Comparison of ENCODE assay signal across 8 cellular contexts in the genomic region with DNA sequence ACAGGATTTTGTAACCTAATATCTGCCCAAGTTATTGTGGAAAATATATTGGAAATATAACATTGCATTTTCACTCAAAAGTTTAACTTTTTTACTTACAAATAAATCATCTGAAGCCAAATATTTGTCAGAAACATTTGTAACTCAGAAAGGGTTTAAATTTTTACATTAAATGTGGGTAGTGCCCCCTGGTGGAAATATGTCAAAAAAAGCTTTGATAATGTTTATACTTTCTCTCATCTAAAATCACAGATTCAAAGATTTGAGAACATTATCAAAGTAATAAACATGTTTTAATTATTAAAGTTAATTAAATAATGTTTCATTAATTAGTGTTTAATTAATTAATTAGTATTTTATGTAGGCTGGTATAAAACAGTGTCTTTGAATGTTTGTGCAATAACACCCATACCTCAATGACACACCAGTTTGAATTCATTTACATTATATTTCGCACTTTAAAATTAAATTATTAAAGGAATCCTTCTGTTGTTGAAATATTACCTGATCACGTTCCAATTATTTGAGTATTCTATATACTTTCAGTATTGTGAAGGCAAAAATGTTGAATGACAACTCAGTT.
DNase-seq lines count a peak whose midpoint lies in the region; ATAC-seq and TF ChIP-seq lines count a peak whose summit lies in the region.

No MANE protein-coding gene starts in this region.

- no peaks in the 10 kb centered on the region for H3K79me2 ChIP-seq in PC-9 (ENCODE audit: low read depth)

- H3K9me2 ChIP-seq in PC-9 (ENCODE audit: insufficient read depth) = no peaks in the 10 kb centered on the region

- peak; percentile 78 for TF ChIP-seq CTCF in 22Rv1 (IDR thresholded peaks at IDR 0.05)
- TF ChIP-seq CTCF in GM12873 (IDR thresholded peaks at IDR 0.05; ENCODE audit: insufficient read depth, low read depth, low read length, missing control alignments) = peak; percentile 20
- TF ChIP-seq CTCF in PC-9 (conservative IDR thresholded peaks at IDR 0.05) = peak; percentile 64

- no peak for ATAC-seq in esophagus mucosa

- no peaks in the 10 kb centered on the region for H3F3A ChIP-seq in PC-9 (ENCODE audit: insufficient read depth, low read depth)

- no peaks in the 10 kb centered on the region for H3K9me3 ChIP-seq in PC-9 (ENCODE audit: insufficient read depth, low read depth)

- no peak overlapping the region for H3K27ac Mint-ChIP-seq in T-helper 2 cell treated with Interferon-gamma antibody and Interleukin-4, amounts not matched to agents 5 μg/mL and 100 μg/mL, for 36 hours
- H3K27ac Mint-ChIP-seq in activated T-helper 1 cell treated with anti-CD3 and anti-CD28 coated beads, Interleukin-12 subunit alpha, Interleukin-12 subunit beta, Interleukin-2, Interleukin-4 antibody, amounts not matched to agents 30 ng/mL and 10 ng/mL and 1 ng/mL, durations not matched to agents 14 hours and 24 hours and 36 hours = no peak overlapping the region

- no peaks in the 10 kb centered on the region for H3K27me3 ChIP-seq in PC-9 (ENCODE audit: insufficient read depth, low read depth)

- no peaks in the 10 kb centered on the region for H3K27me3 Mint-ChIP-seq in T-helper 2 cell treated with Interferon-gamma antibody and Interleukin-4, amounts not matched to agents 5 μg/mL and 100 μg/mL, for 36 hours (ENCODE audit: low read depth)
- no peaks in the 10 kb centered on the region for H3K27me3 Mint-ChIP-seq in activated T-helper 1 cell treated with anti-CD3 and anti-CD28 coated beads, Interleukin-12 subunit alpha, Interleukin-12 subunit beta, Interleukin-2, Interleukin-4 antibody, amounts not matched to agents 30 ng/mL and 10 ng/mL and 1 ng/mL, durations not matched to agents 14 hours and 24 hours and 36 hours (ENCODE audit: insufficient read depth)

- H3K4me3 ChIP-seq in PC-9 = no peak overlapping the region

- BruUV-seq in PC-9 (replicated peaks; lab: Mats Ljungman, UMichigan) = no TSS peak

- intact Hi-C loops in PC-9 (cut with micrococcal nuclease; ENCODE audit: unreplicated experiment) = no loop called here
- intact Hi-C loops in activated T-helper 1 cell treated with anti-CD3 and anti-CD28 coated beads, Interleukin-12 subunit alpha, Interleukin-12 subunit beta, Interleukin-2, Interleukin-4 antibody, amounts not matched to agents 30 ng/mL and 10 ng/mL and 1 ng/mL, durations not matched to agents 14 hours and 24 hours and 36 hours (cut with micrococcal nuclease) = no loop called here

- POLR2A ChIA-PET in PC-9 (lab: Charles Lee; ENCODE audit: unreplicated experiment) = no interaction called here

- H4K20me1 ChIP-seq in PC-9 (ENCODE audit: insufficient read depth) = no peaks in the 10 kb centered on the region

- H3K36me3 ChIP-seq in PC-9 (ENCODE audit: low read depth) = no peaks in the 10 kb centered on the region

- no peak overlapping the region for H3K4me3 Mint-ChIP-seq in T-helper 2 cell treated with Interferon-gamma antibody and Interleukin-4, amounts not matched to agents 5 μg/mL and 100 μg/mL, for 36 hours
- no peak overlapping the region for H3K4me3 Mint-ChIP-seq in activated T-helper 1 cell treated with anti-CD3 and anti-CD28 coated beads, Interleukin-12 subunit alpha, Interleukin-12 subunit beta, Interleukin-2, Interleukin-4 antibody, amounts not matched to agents 30 ng/mL and 10 ng/mL and 1 ng/mL, durations not matched to agents 14 hours and 24 hours and 36 hours

- H3K4me1 Mint-ChIP-seq in T-helper 2 cell treated with Interferon-gamma antibody and Interleukin-4, amounts not matched to agents 5 μg/mL and 100 μg/mL, for 36 hours (ENCODE audit: low read depth) = no peaks in the 10 kb centered on the region
- H3K4me1 Mint-ChIP-seq in activated T-helper 1 cell treated with anti-CD3 and anti-CD28 coated beads, Interleukin-12 subunit alpha, Interleukin-12 subunit beta, Interleukin-2, Interleukin-4 antibody, amounts not matched to agents 30 ng/mL and 10 ng/mL and 1 ng/mL, durations not matched to agents 14 hours and 24 hours and 36 hours (ENCODE audit: low read depth) = no peaks in the 10 kb centered on the region

- no peak for DNase-seq in PC-9
- DNase-seq in foreskin melanocyte = peak; percentile 1
- no peak for DNase-seq in AG08395 (ENCODE audit: low spot score)
- DNase-seq in T-helper 2 cell treated with Interferon-gamma antibody and Interleukin-4, amounts not matched to agents 5 μg/mL and 100 μg/mL, for 36 hours (ENCODE audit: low spot score) = no peak
- no peak for DNase-seq in activated T-helper 1 cell treated with anti-CD3 and anti-CD28 coated beads, Interleukin-12 subunit alpha, Interleukin-12 subunit beta, Interleukin-2, Interleukin-4 antibody, amounts not matched to agents 30 ng/mL and 10 ng/mL and 1 ng/mL, durations not matched to agents 14 hours and 24 hours and 36 hours (ENCODE audit: low spot score)

- CTCF ChIA-PET in PC-9 (lab: Charles Lee) = no interaction called here

- H3K4me2 ChIP-seq in PC-9 = no peak overlapping the region

- H3K36me3 Mint-ChIP-seq in T-helper 2 cell treated with Interferon-gamma antibody and Interleukin-4, amounts not matched to agents 5 μg/mL and 100 μg/mL, for 36 hours (ENCODE audit: low read depth) = no peaks in the 10 kb centered on the region
- no peaks in the 10 kb centered on the region for H3K36me3 Mint-ChIP-seq in activated T-helper 1 cell treated with anti-CD3 and anti-CD28 coated beads, Interleukin-12 subunit alpha, Interleukin-12 subunit beta, Interleukin-2, Interleukin-4 antibody, amounts not matched to agents 30 ng/mL and 10 ng/mL and 1 ng/mL, durations not matched to agents 14 hours and 24 hours and 36 hours (ENCODE audit: low read depth)

- no peaks in the 10 kb centered on the region for H3K4me1 ChIP-seq in PC-9 (replicated peaks; ENCODE audit: insufficient read depth)

- H3K27ac ChIP-seq in 22Rv1 = no peak overlapping the region
- H3K27ac ChIP-seq in PC-9 = no peak overlapping the region

- no peak overlapping the region for H2AFZ ChIP-seq in PC-9

- no peaks in the 10 kb centered on the region for H3K9me3 Mint-ChIP-seq in T-helper 2 cell treated with Interferon-gamma antibody and Interleukin-4, amounts not matched to agents 5 μg/mL and 100 μg/mL, for 36 hours
- peaks cover 6% of the 10 kb centered on the region for H3K9me3 Mint-ChIP-seq in activated T-helper 1 cell treated with anti-CD3 and anti-CD28 coated beads, Interleukin-12 subunit alpha, Interleukin-12 subunit beta, Interleukin-2, Interleukin-4 antibody, amounts not matched to agents 30 ng/mL and 10 ng/mL and 1 ng/mL, durations not matched to agents 14 hours and 24 hours and 36 hours

Comparison
In these comparisons a context has a peak if more than half of its experiments do, and no peak if none do; other contexts are left out.
1. CTCF ChIP-seq: peak in every context shown above with its lines; median percentile 78 in 22Rv1; 64 in PC-9; 20 in GM12873.